9 cellular contexts compared by ENCODE assay signal in the genomic region with DNA sequence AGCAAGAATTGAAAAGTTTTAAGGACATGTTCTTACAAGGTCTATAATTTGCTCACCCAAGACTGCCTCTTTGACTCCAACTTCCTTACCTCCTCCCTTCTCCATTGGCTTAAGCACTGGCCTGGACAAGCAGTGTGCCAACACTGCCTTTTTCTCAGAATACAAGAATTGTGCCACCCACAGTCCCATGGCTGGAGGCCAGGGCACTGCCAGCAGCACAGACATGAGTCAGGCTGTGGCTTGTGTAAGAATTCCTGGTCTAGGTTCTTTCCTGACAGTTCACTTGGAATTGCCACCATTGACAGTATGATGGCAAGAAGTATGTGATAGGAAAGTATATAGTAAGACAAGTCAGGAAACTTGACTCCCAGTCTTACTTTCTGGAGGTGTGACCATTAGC.
A peak's percentile ranks its signal among the peaks of the same experiment; 100 is the strongest.
DNase-seq lines count a peak whose midpoint lies in the region; ATAC-seq and TF ChIP-seq lines count a peak whose summit lies in the region.
"Had no signal": no experiment of that assay in that cellular context is flagged by ENCODE, and none has a peak within 500 bp of the region (broad histone marks: within the 10 kb centered on the region; RNA-seq: fewer than 3 reads in every experiment).

No MANE protein-coding gene starts in this region.

- H3K27ac ChIP-seq in GM23248 (peak overlapping the region; percentile 29), ascending aorta (peak overlapping the region; percentile 16 to 35), left ventricle myocardium inferior (replicated peaks) (no peak overlapping the region), gastrocnemius medialis (peak overlapping the region in 1 of 4 donors; percentile 31)

- H3K9me3 ChIP-seq in GM23248 (ENCODE audit: low read depth) (no peaks in the 10 kb centered on the region), ascending aorta (no peaks in the 10 kb centered on the region), left ventricle myocardium inferior (replicated peaks) (no peaks in the 10 kb centered on the region), gastrocnemius medialis (no peaks in the 10 kb centered on the region)

- H3K9ac ChIP-seq in GM23248, result no peak overlapping the region

- peak; percentile 83 to 86 for ATAC-seq in gastrocnemius medialis
- no peak for ATAC-seq in GM21515 (IDR thresholded peaks at IDR 0.05; ENCODE audit: unreplicated experiment)

- peaks cover 16% of the 10 kb centered on the region for H3K4me1 ChIP-seq in GM23248 (ENCODE audit: insufficient read depth)
- H3K4me1 ChIP-seq in ascending aorta, result peaks cover 0 to 3% of the 10 kb centered on the region in 2 donors
- H3K4me1 ChIP-seq in left ventricle myocardium inferior, result no peaks in the 10 kb centered on the region
- H3K4me1 ChIP-seq in gastrocnemius medialis, result no peaks in the 10 kb centered on the region

- DNase-seq in GM23248 (peak; percentile 86), ascending aorta (ENCODE audit: low spot score in 2 of 2) (peak; percentile 88 to 96), left ventricle myocardium inferior (peak; percentile 32), gastrocnemius medialis (peak; percentile 23 to 67), NCI-H82 (lab: John Stamatoyannopoulos, UW) (no peak), NCI-H146 treated with DMSO at 0.1 percent for 48 hours (lab: John Stamatoyannopoulos, UW; ENCODE audit: unreplicated experiment) (no peak)
- no peak for DNase-seq in stimulated activated CD4-positive, alpha-beta T cell treated with anti-CD3 and anti-CD28 coated beads, Interleukin-2, amount 100 ng/mL, for 48 hours
- DNase-seq: islet precursor cell had no signal

- H3K4me3 ChIP-seq in GM23248 (no peak overlapping the region), ascending aorta (no peak overlapping the region), left ventricle myocardium inferior (no peak overlapping the region), gastrocnemius medialis (no peak overlapping the region)

- H3K79me2 ChIP-seq in GM23248 (ENCODE audit: insufficient read depth), result no peaks in the 10 kb centered on the region

- no peaks in the 10 kb centered on the region for H3K9me2 ChIP-seq in GM23248 (ENCODE audit: insufficient read depth)

- in situ Hi-C loops in GM23248 (cut with MboI) (no loop called here), gastrocnemius medialis (cut with MboI; ENCODE audit: low sequenced_read_pairs in 4 of 4) (no loop called here)

- no peak for TF ChIP-seq POLR2A in gastrocnemius medialis (IDR thresholded peaks at IDR 0.05)

- intact Hi-C loops in ascending aorta (cut with DNase I) (loop anchor here (5.0 kb wide), 1 partner anchor 203 kb away; a partner anchor contains a TSS), left ventricle myocardium inferior (cut with micrococcal nuclease) (no loop called here), gastrocnemius medialis (cut with DNase I; ENCODE audit: low total_unique reads) (no loop called here)

- no peaks in the 10 kb centered on the region for H4K20me1 ChIP-seq in GM23248 (ENCODE audit: insufficient read depth)

- peaks cover 19% of the 10 kb centered on the region; the same call in 1 of the 2 replicates for H3F3A ChIP-seq in GM23248 (ENCODE audit: insufficient read depth)

- TF ChIP-seq CTCF in ascending aorta (IDR thresholded peaks at IDR 0.05), result no peak
- TF ChIP-seq CTCF in left ventricle myocardium inferior (IDR thresholded peaks at IDR 0.05; ENCODE audit: borderline replicate concordance), result no peak
- no peak for TF ChIP-seq CTCF in gastrocnemius medialis (IDR thresholded peaks at IDR 0.05 in 4 of 5, conservative IDR thresholded peaks at IDR 0.05 in 1 of 5)

- peak overlapping the region; percentile 53 for H3K4me2 ChIP-seq in GM23248 (ENCODE audit: unreplicated experiment)

- H3K27me3 ChIP-seq in GM23248 (replicated peaks; ENCODE audit: insufficient read depth) (no peaks in the 10 kb centered on the region), ascending aorta (no peaks in the 10 kb centered on the region), left ventricle myocardium inferior (ENCODE audit: low read depth) (no peaks in the 10 kb centered on the region), gastrocnemius medialis (no peaks in the 10 kb centered on the region)

- no peak overlapping the region for H2AFZ ChIP-seq in GM23248

- H3K36me3 ChIP-seq in GM23248 (ENCODE audit: low read depth), result no peaks in the 10 kb centered on the region
- H3K36me3 ChIP-seq in ascending aorta, result no peaks in the 10 kb centered on the region
- H3K36me3 ChIP-seq in left ventricle myocardium inferior, result no peaks in the 10 kb centered on the region
- H3K36me3 ChIP-seq in gastrocnemius medialis, result no peaks in the 10 kb centered on the region

Comparison
In these comparisons a context has a peak if more than half of its experiments do, and no peak if none do; other contexts are left out.
1. DNase-seq: peak in GM23248 (single experiment), ascending aorta (2 of 2), left ventricle myocardium inferior (single experiment) and gastrocnemius medialis (2 of 2); none in NCI-H82 (single experiment), stimulated activated CD4-positive, alpha-beta T cell treated with anti-CD3 and anti-CD28 coated beads, Interleukin-2, amount 100 ng/mL, for 48 hours (0 of 2) and NCI-H146 treated with DMSO at 0.1 percent for 48 hours (single experiment).